In genomic region chr5:78264600-78264999, GRCh38 we compare ENCODE assay signal across 19 cellular contexts. TPM values are rescaled to one million over a fixed set of nuclear protein-coding genes. Genes with fewer than 3 reads are reported as not detected.
DNase-seq lines count a peak whose midpoint lies in the region; ATAC-seq, FAIRE-seq and TF ChIP-seq lines count a peak whose summit lies in the region.
"Had no signal": no experiment of that assay in that cellular context is flagged by ENCODE, and none has a peak within 500 bp of the region (broad histone marks: within the 10 kb centered on the region; RNA-seq: fewer than 3 reads in every experiment).

No MANE protein-coding gene starts in this region.

- H3K4me2 ChIP-seq in A549, result no peak overlapping the region
- H3K4me2 ChIP-seq in IMR-90 (ENCODE audit: low read depth, low read length), result no peak overlapping the region
- no peak overlapping the region for H3K4me2 ChIP-seq in K562 (ENCODE audit: insufficient read depth, low read length)
- H3K4me2 ChIP-seq: BLaER1 treated with 17β-estradiol and CSF1 and Interleukin-3, amounts not matched to agents 10 nM and 100 nM had no signal

- no peak overlapping the region for H2BK120ac ChIP-seq in IMR-90 (ENCODE audit: low read depth, low read length)

- FAIRE-seq in A549 (lab: Jason Lieb, UNC) (no peak), K562 (lab: Jason Lieb, UNC) (no peak)
- FAIRE-seq: A204.1, D721Med, G401.6, GM19239 had no signal

- H3K9me3 ChIP-seq in A549 (no peaks in the 10 kb centered on the region), IMR-90 (ENCODE audit: control insufficient read depth, insufficient read depth, low read length) (no peaks in the 10 kb centered on the region), K562 (replicated peaks; ENCODE audit: control insufficient read depth, insufficient read depth, low read depth, low read length) (no peaks in the 10 kb centered on the region)
- H3K9me3 ChIP-seq: Caco-2 had no signal

- 86% methylated on average over 1 of the region's 1 CpG for WGBS in A549 (ENCODE audit: missing lambda C conversion rate)
- no CpG with 5 or more reads among the region's 1 CpG for WGBS in IMR-90 (ENCODE audit: extremely low coverage in 2 of 2, insufficient read length in 1 of 2), 2 experiments
- WGBS in K562 (ENCODE audit: insufficient coverage, low coverage, missing lambda C conversion rate), result 83% methylated on average over 1 of the region's 1 CpG

- H2BK5ac ChIP-seq in IMR-90 (ENCODE audit: low read depth, low read length, poor library complexity, severe bottlenecking), result no peak overlapping the region

- H2AK9ac ChIP-seq in IMR-90 (replicated peaks; ENCODE audit: low read depth, low read length, poor library complexity), result no peak overlapping the region

- DNase-seq in A549 (ENCODE audit: low read depth in 1 of 2, low spot score in 1 of 2) (no peak), IMR-90 (no peak), K562 (ENCODE audit: extremely low read depth in 1 of 4, low spot score in 3 of 4) (no peak)
- DNase-seq in activated CD8-positive, alpha-beta memory T cell treated with anti-CD3 and anti-CD28 coated beads for 24 hours, result no peak
- DNase-seq: 8988T; AML-193; Caco-2; Calu3; CD4-positive, alpha-beta T cell; CD8-positive, alpha-beta T cell; DMS79 treated with DMSO at 0.1 percent for 48 hours; GF-D8 had no signal

- peaks cover 4% of the 10 kb centered on the region for H3K36me3 ChIP-seq in IMR-90 (ENCODE audit: control insufficient read depth, insufficient read depth, low read length)
- peaks cover 31% of the 10 kb centered on the region; the same call in 2 of the 3 replicates for H3K36me3 ChIP-seq in K562 (ENCODE audit: control insufficient read depth, insufficient read depth, low read length)

- H3K14ac ChIP-seq in IMR-90 (replicated peaks; ENCODE audit: low read depth, low read length), result no peak overlapping the region

- CTCF ChIA-PET in A549 (lab: Yijun Ruan, JAX) (no interaction called here), IMR-90 (lab: Yijun Ruan, JAX) (no interaction called here), K562 (lab: Yijun Ruan, JAX; ENCODE audit: low intra/inter-chr PET ratio) (no interaction called here)

- H3K4me3 ChIP-seq in A549, result no peak overlapping the region
- no peak overlapping the region for H3K4me3 ChIP-seq in IMR-90 (ENCODE audit: insufficient read depth, low read depth, low read length)
- H3K4me3 ChIP-seq in K562, result no peak overlapping the region
- H3K4me3 ChIP-seq: BLaER1 treated with 17β-estradiol and CSF1 and Interleukin-3, amounts not matched to agents 10 nM and 100 nM had no signal

- H2AFZ ChIP-seq in IMR-90 (replicated peaks; ENCODE audit: low read length, poor library complexity) (no peak overlapping the region), K562 (ENCODE audit: low read depth, low read length) (no peak overlapping the region)

- H3K27ac ChIP-seq in A549 (no peak overlapping the region), IMR-90 (ENCODE audit: insufficient read depth, low read length) (no peak overlapping the region), K562 (ENCODE audit: extremely low read depth, low read depth, low read length) (no peak overlapping the region)
- H3K27ac ChIP-seq: BLaER1 treated with 17β-estradiol and CSF1 and Interleukin-3, amounts not matched to agents 10 nM and 100 nM; C4-2B had no signal

- no peak overlapping the region for H2BK15ac ChIP-seq in IMR-90 (ENCODE audit: low read depth, low read length)

- H3K9me1 ChIP-seq in IMR-90 (ENCODE audit: insufficient read depth, low read length) (no peaks in the 10 kb centered on the region), K562 (ENCODE audit: control insufficient read depth, insufficient read depth, low read length) (no peaks in the 10 kb centered on the region)

- dilution Hi-C loops in IMR-90 (cut with HindIII; ENCODE audit: low sequenced_read_pairs, unreplicated experiment), result no loop called here

- intact Hi-C loops in IMR-90 (cut with micrococcal nuclease) (loop anchor here (10.0 kb wide), 2 partner anchors 400 to 700 kb away; no protein-coding TSS in a partner anchor), K562 (cut with micrococcal nuclease) (loop anchor here (10.0 kb wide), 1 partner anchor 390 kb away; no protein-coding TSS in a partner anchor)

- no peak overlapping the region for H4K5ac ChIP-seq in IMR-90 (ENCODE audit: low read depth, low read length)

- no peaks in the 10 kb centered on the region; the same call in 2 of the 3 replicates for H3K4me1 ChIP-seq in A549
- H3K4me1 ChIP-seq in IMR-90 (ENCODE audit: control insufficient read depth, insufficient read depth, low read length), result no peaks in the 10 kb centered on the region
- no peaks in the 10 kb centered on the region for H3K4me1 ChIP-seq in K562 (replicated peaks in 1 of 2; ENCODE audit: control insufficient read depth in 2 of 2, insufficient read depth in 2 of 2, low read length in 2 of 2)
- H3K4me1 ChIP-seq: Caco-2 had no signal

- H2BK20ac ChIP-seq in IMR-90 (ENCODE audit: low read depth, low read length), result no peak overlapping the region

- H4K20me1 ChIP-seq in IMR-90 (ENCODE audit: insufficient read depth, low read length), result peaks cover 3% of the 10 kb centered on the region; the same call in 1 of the 2 replicates
- H4K20me1 ChIP-seq in K562 (replicated peaks; ENCODE audit: control insufficient read depth, insufficient read depth, low read length), result no peaks in the 10 kb centered on the region; the same call in 1 of the 2 replicates

- H3K79me2 ChIP-seq in K562 (ENCODE audit: control insufficient read depth, insufficient read depth, low read length), result peaks cover 12% of the 10 kb centered on the region; the same call in 1 of the 3 replicates

- H3K27me3 ChIP-seq in IMR-90 (ENCODE audit: control insufficient read depth, insufficient read depth, low read length) (no peaks in the 10 kb centered on the region), K562 (ENCODE audit: control insufficient read depth in 2 of 2, insufficient read depth in 2 of 2, low read length in 2 of 2) (no peaks in the 10 kb centered on the region)
- H3K27me3 ChIP-seq: BLaER1 treated with 17β-estradiol and CSF1 and Interleukin-3, amounts not matched to agents 10 nM and 100 nM had no signal

- POLR2A ChIA-PET in A549 (lab: Yijun Ruan, JAX), result no interaction called here
- POLR2A ChIA-PET in IMR-90 (lab: Charles Lee; ENCODE audit: unreplicated experiment), result no interaction called here
- POLR2A ChIA-PET in K562 (lab: Yijun Ruan, JAX), result no interaction called here

- no peak overlapping the region for H2AK5ac ChIP-seq in IMR-90 (ENCODE audit: low read depth, low read length)

- in situ Hi-C loops in IMR-90 (cut with MboI; ENCODE audit: low sequenced_read_pairs) (loop anchor here (25.0 kb wide), 1 partner anchor 702 kb away; no protein-coding TSS in a partner anchor), K562 (cut with MboI) (no loop called here)

- no peak overlapping the region for H3K56ac ChIP-seq in IMR-90 (ENCODE audit: extremely low read depth, insufficient read depth, low read length)

- TF ChIP-seq EP300 in A549 (IDR thresholded peaks at IDR 0.05) (no peak), K562 (IDR thresholded peaks at IDR 0.05; ENCODE audit: low read length) (no peak)

- ATAC-seq in A549 (no peak), IMR-90 (ENCODE audit: low read depth) (no peak), K562 (no peak), HG02870 (IDR thresholded peaks at IDR 0.05; ENCODE audit: unreplicated experiment) (no peak)
- ATAC-seq: CD8-positive, alpha-beta T cell had no signal

- peaks cover 4 to 18% of the 10 kb centered on the region in 2 experiments; a peak in 3 of 4 replicates for H3K79me1 ChIP-seq in IMR-90 (ENCODE audit: low read depth in 1 of 2, low read length in 2 of 2)

- no peak for TF ChIP-seq POLR2A in A549 (IDR thresholded peaks at IDR 0.05; ENCODE audit: low read length)
- no peak for TF ChIP-seq POLR2A in IMR-90 (IDR thresholded peaks at IDR 0.05; ENCODE audit: low read depth, low read length)
- TF ChIP-seq POLR2A in K562 (conservative IDR thresholded peaks at IDR 0.05), result no peak

- no peak overlapping the region for H3K23ac ChIP-seq in IMR-90 (ENCODE audit: low read depth, low read length)

- no peak overlapping the region for H3K9ac ChIP-seq in IMR-90 (ENCODE audit: low read depth, low read length)
- H3K9ac ChIP-seq in K562 (ENCODE audit: insufficient read depth in 1 of 2, low read depth in 2 of 2, low read length in 2 of 2), result no peak overlapping the region
- H3K9ac ChIP-seq: BLaER1 treated with 17β-estradiol and CSF1 and Interleukin-3, amounts not matched to agents 10 nM and 100 nM had no signal

- no peak overlapping the region for H3K4ac ChIP-seq in IMR-90 (ENCODE audit: low read depth, low read length)

- H4K8ac ChIP-seq in IMR-90 (ENCODE audit: low read depth in 2 of 2, low read length in 2 of 2), result no peak overlapping the region

- BruUV-seq in IMR-90 (replicated peaks; lab: Mats Ljungman, UMichigan) (no TSS peak), K562 (replicated peaks; lab: Mats Ljungman, UMichigan) (no TSS peak)

- TF ChIP-seq CTCF in A549 (IDR thresholded peaks at IDR 0.05), result no peak
- TF ChIP-seq CTCF in IMR-90 (conservative IDR thresholded peaks at IDR 0.05; ENCODE audit: low read depth, low read length), result no peak
- no peak for TF ChIP-seq CTCF in K562 (IDR thresholded peaks at IDR 0.05 in 2 of 3, conservative IDR thresholded peaks at IDR 0.05 in 1 of 3; ENCODE audit: insufficient read depth in 2 of 3, low read depth in 1 of 3, low read length in 3 of 3)

- no peak overlapping the region for H3K18ac ChIP-seq in IMR-90 (ENCODE audit: low read depth, low read length)

- TF ChIP-seq RAD21 in A549 (conservative IDR thresholded peaks at IDR 0.05 in 1 of 2, IDR thresholded peaks at IDR 0.05 in 1 of 2) (no peak), IMR-90 (IDR thresholded peaks at IDR 0.05; ENCODE audit: low read length) (no peak), K562 (CRISPR knock-in tag; conservative IDR thresholded peaks at IDR 0.05 in 1 of 2, IDR thresholded peaks at IDR 0.05 in 1 of 2) (no peak)

- H4K91ac ChIP-seq in IMR-90 (ENCODE audit: insufficient read depth, low read depth, low read length), result no peak overlapping the region

RNA-seq across cellular contexts. Expression of gene AP3B1, which starts 29.9 kb away (rescaled TPM):
- 70.5 and 86.1 TPM in 2 replicates for polyA plus RNA-seq in A549 (2011; rRNA removed)
- 14.5 and 15.3 TPM in 2 replicates for polyA plus RNA-seq in A549 (2012; cell fraction: cytosol; rRNA removed)
- 14.6 and 24.0 TPM in 2 replicates for polyA plus RNA-seq in A549 (2012; cell fraction: nucleus; rRNA removed)
- 45.7 to 52.4 TPM (median 51.3 TPM) in 3 replicates for polyA plus RNA-seq in A549 (2017; fragmentation: RNase III; extraction: RNeasy Plus Mini Kit Qiagen cat#74134 plus additional on column Dnase treatment)
- 41.8 and 43.0 TPM in 2 replicates for polyA minus RNA-seq in A549 (2011; rRNA and poly(A)+ RNA removed)
- total RNA-seq in IMR-90 (2012; rRNA removed), result 59.0 and 67.8 TPM in 2 replicates
- polyA plus RNA-seq in IMR-90 (2012; rRNA removed), result 24.0 and 33.1 TPM in 2 replicates
- polyA plus RNA-seq in IMR-90 (2012; cell fraction: cytosol; rRNA removed), result 10.0 and 13.1 TPM in 2 replicates
- 5.0 and 33.9 TPM in 2 replicates for polyA plus RNA-seq in IMR-90 (2012; cell fraction: nucleus; rRNA removed; ENCODE audit: low replicate concordance)
- 28.7 and 124 TPM in 2 replicates for total RNA-seq in K562 (2011; cell fraction: chromatin; rRNA removed; ENCODE audit: low replicate concordance)
- 12.8 and 17.6 TPM in 2 replicates for total RNA-seq in K562 (2011; cell fraction: nucleolus; rRNA removed)
- total RNA-seq in K562 (2011; cell fraction: nucleoplasm; rRNA removed), result 41.8 and 63.9 TPM in 2 replicates
- total RNA-seq in K562 (2014; rRNA removed), result 33.4 and 34.1 TPM in 2 replicates
- total RNA-seq in K562 (2014; rRNA removed; fragmentation: Illumina TruSeq; extraction: Trizol), result 55.7 and 65.6 TPM in 2 replicates
- total RNA-seq in K562 (2015; rRNA removed; fragmentation: Illumina TruSeq; extraction: Trizol), result 60.4 and 61.8 TPM in 2 replicates
- total RNA-seq in K562 (2021), result 42.2 and 42.8 TPM in 2 replicates
- polyA plus RNA-seq in K562 (2011; rRNA removed), result 51.4 and 55.6 TPM in 2 replicates
- 21.8 and 45.4 TPM in 2 replicates for polyA plus RNA-seq in K562 (2011; cell fraction: cytosol; rRNA removed)
- 20.3 and 36.5 TPM in 2 replicates for polyA plus RNA-seq in K562 (2011; cell fraction: nucleus; rRNA removed)
- polyA plus RNA-seq in K562 (2012), result 40.5 and 54.7 TPM in 2 replicates
- 46.8 and 55.1 TPM in 2 replicates for polyA plus RNA-seq in K562 (2014; fragmentation: Illumina TruSeq; extraction: Trizol)
- 10 to 100 TPM; 21.1 to 30.9 TPM for polyA plus RNA-seq in K562 (2014; fragmentation: Nextera tagmentation; extraction: Ambion mirVana)
- polyA plus RNA-seq in K562 (2014; rRNA removed), result 25.2 and 29.8 TPM in 2 replicates
- polyA minus RNA-seq in K562 (2011; rRNA and poly(A)+ RNA removed), result 94.2 and 106 TPM in 2 replicates
- polyA minus RNA-seq in K562 (2011; cell fraction: cytosol; rRNA and poly(A)+ RNA removed), result 27.1 and 30.8 TPM in 2 replicates
- polyA minus RNA-seq in K562 (2011; cell fraction: nucleus; rRNA and poly(A)+ RNA removed), result 39.6 and 79.5 TPM in 2 replicates

Comparison
In these comparisons a context has a peak if more than half of its experiments do, and no peak if none do; other contexts are left out.
1. Of the 35 proteins assayed by ChIP-seq in both K562 and A549: peak only in K562: none; only in A549: none; in both: MAFK; in neither: 34.